Comparison of ENCODE assay signal across 24 cellular contexts in the genomic region with DNA sequence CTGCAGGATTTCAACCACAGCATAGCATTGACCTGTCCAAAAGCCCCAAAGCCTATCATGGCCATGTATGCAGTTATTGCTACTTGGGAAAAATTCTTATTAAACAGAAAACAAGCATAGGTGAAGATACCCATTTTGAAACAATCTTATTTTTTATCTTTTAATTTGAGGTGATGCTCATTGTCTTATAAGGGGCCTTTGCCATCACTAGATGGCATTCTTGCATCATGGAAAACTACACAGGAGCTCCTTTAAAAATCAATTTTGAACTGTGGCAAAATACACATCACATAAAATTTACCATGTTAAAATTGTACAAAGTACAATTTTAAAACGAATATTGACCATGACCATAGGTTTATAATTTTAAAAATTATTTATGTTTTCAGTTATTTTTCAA. TPM values are rescaled to one million over a fixed set of nuclear protein-coding genes. Genes with fewer than 3 reads are reported as not detected.
DNase-seq lines count a peak whose midpoint lies in the region; ATAC-seq and TF ChIP-seq lines count a peak whose summit lies in the region.
"Had no signal": no experiment of that assay in that cellular context is flagged by ENCODE, and none has a peak within 500 bp of the region (broad histone marks: within the 10 kb centered on the region; RNA-seq: fewer than 3 reads in every experiment).

No MANE protein-coding gene starts in this region.

- intact Hi-C loops in OCI-LY7 (cut with micrococcal nuclease; ENCODE audit: unreplicated experiment) (no loop called here), left ventricle myocardium superior (cut with micrococcal nuclease) (no loop called here)
- intact Hi-C loops in CD4-positive, alpha-beta memory T cell (cut with micrococcal nuclease): no loop called here

- DNase-seq in GM13977 (ENCODE audit: low spot score) (no peak), OCI-LY7 (ENCODE audit: low spot score) (no peak), foreskin keratinocyte (no peak), pons (ENCODE audit: low spot score) (peak; percentile 68), left ventricle myocardium superior (no peak), omental fat pad (ENCODE audit: low spot score) (no peak), T-helper 17 cell (no peak)
- DNase-seq in CD4-positive, alpha-beta memory T cell: no peak
- DNase-seq: CD4-positive, CD25-positive, alpha-beta regulatory T cell; EL; GDM1; KBM-7; MG63; NCI-H2029; NCI-H226; NCI-H510A; NCI-H69; SHP77 had no signal

- H3K9me3 ChIP-seq in OCI-LY7 (ENCODE audit: low read length) (no peaks in the 10 kb centered on the region), T-helper 17 cell (ENCODE audit: control insufficient read depth, low read length, poor library complexity, severe bottlenecking) (no peaks in the 10 kb centered on the region)
- H3K9me3 ChIP-seq in CD4-positive, alpha-beta memory T cell (ENCODE audit: control insufficient read depth in 1 of 2, low read length in 2 of 2): peaks cover 0 to 11% of the 10 kb centered on the region in 2 donors
- H3K9me3 ChIP-seq: BLaER1, MG63 had no signal

- no peaks in the 10 kb centered on the region for H3K4me1 Mint-ChIP-seq in CD4-positive, alpha-beta memory T cell
- H3K4me1 Mint-ChIP-seq in T-helper 17 cell: no peaks in the 10 kb centered on the region
- H3K4me1 Mint-ChIP-seq: CD4-positive, CD25-positive, alpha-beta regulatory T cell had no signal

- CTCF ChIA-PET in OCI-LY7 (lab: Charles Lee; ENCODE audit: unreplicated experiment): no interaction called here
- CTCF ChIA-PET in CD4-positive, alpha-beta memory T cell (lab: Charles Lee; ENCODE audit: partially characterized antibody): interaction anchor here (2.0 kb wide), 1 partner anchor 391 kb away, joined by 6 read pairs; no protein-coding TSS in a partner anchor

- BruUV-seq in OCI-LY7 (replicated peaks; lab: Mats Ljungman, UMichigan): no TSS peak

- H3K27ac ChIP-seq in OCI-LY7 (ENCODE audit: low read depth, low read length, poor library complexity, severe bottlenecking) (no peak overlapping the region), foreskin keratinocyte (no peak overlapping the region)
- no peak overlapping the region for H3K27ac ChIP-seq in CD4-positive, alpha-beta memory T cell (ENCODE audit: low read depth, low read length)
- H3K27ac ChIP-seq: BLaER1, RWPE1 had no signal

- no peaks in the 10 kb centered on the region for H3K79me2 ChIP-seq in OCI-LY7 (ENCODE audit: insufficient read depth, low read depth, low read length)

- no peaks in the 10 kb centered on the region for H3K27me3 Mint-ChIP-seq in CD4-positive, alpha-beta memory T cell
- no peaks in the 10 kb centered on the region for H3K27me3 Mint-ChIP-seq in T-helper 17 cell
- H3K27me3 Mint-ChIP-seq: CD4-positive, CD25-positive, alpha-beta regulatory T cell had no signal

- H3K27ac Mint-ChIP-seq in CD4-positive, alpha-beta memory T cell: no peak overlapping the region
- no peak overlapping the region for H3K27ac Mint-ChIP-seq in T-helper 17 cell
- H3K27ac Mint-ChIP-seq: CD4-positive, CD25-positive, alpha-beta regulatory T cell had no signal

- no peaks in the 10 kb centered on the region for H3K9me2 ChIP-seq in OCI-LY7 (ENCODE audit: insufficient read depth, low read length)

- TF ChIP-seq CTCF in GM13977 (IDR thresholded peaks at IDR 0.05; ENCODE audit: extremely low read depth, insufficient read depth, missing control alignments) (peak; percentile 4), OCI-LY7 (conservative IDR thresholded peaks at IDR 0.05; ENCODE audit: low read length) (0 out of 2 replicates have a peak, but pooled peaks have one; percentile 19), foreskin keratinocyte (conservative IDR thresholded peaks at IDR 0.05) (peak; percentile 6), omental fat pad (IDR thresholded peaks at IDR 0.05) (no peak)

- no peaks in the 10 kb centered on the region for H3K4me1 ChIP-seq in OCI-LY7 (ENCODE audit: insufficient read depth, low read length, poor library complexity, severe bottlenecking)
- no peaks in the 10 kb centered on the region for H3K4me1 ChIP-seq in foreskin keratinocyte
- H3K4me1 ChIP-seq in CD4-positive, alpha-beta memory T cell (ENCODE audit: insufficient read depth, low read length): no peaks in the 10 kb centered on the region
- H3K4me1 ChIP-seq: BLaER1 had no signal

- in situ Hi-C loops in GM13977 (cut with MboI; ENCODE audit: low pct_unique_long_range_greater_than_20kb, low sequenced_read_pairs, unreplicated experiment): no loop called here

- H3K36me3 Mint-ChIP-seq in CD4-positive, alpha-beta memory T cell: peaks cover 2 to 17% of the 10 kb centered on the region in 2 donors
- H3K36me3 Mint-ChIP-seq in T-helper 17 cell (ENCODE audit: low read depth): no peaks in the 10 kb centered on the region
- H3K36me3 Mint-ChIP-seq: CD4-positive, CD25-positive, alpha-beta regulatory T cell had no signal

- no peak overlapping the region for H3K4me3 Mint-ChIP-seq in CD4-positive, alpha-beta memory T cell
- no peak overlapping the region for H3K4me3 Mint-ChIP-seq in T-helper 17 cell
- H3K4me3 Mint-ChIP-seq: CD4-positive, CD25-positive, alpha-beta regulatory T cell had no signal

- H3K4me2 ChIP-seq in OCI-LY7 (ENCODE audit: low read length): no peak overlapping the region
- H3K4me2 ChIP-seq: BLaER1 had no signal

- H3K9me3 Mint-ChIP-seq in CD4-positive, alpha-beta memory T cell: peaks cover 5 to 64% (median 42%) of the 10 kb centered on the region in 8 donors

- POLR2A ChIA-PET in OCI-LY7 (lab: Charles Lee): no interaction called here
- POLR2A ChIA-PET in CD4-positive, alpha-beta memory T cell (lab: Charles Lee; ENCODE audit: partially characterized antibody): no interaction called here

- H4K20me1 ChIP-seq in OCI-LY7 (ENCODE audit: insufficient read depth, low read length): no peaks in the 10 kb centered on the region
- H4K20me1 ChIP-seq: BLaER1 had no signal

- no peak overlapping the region for H3K4me3 ChIP-seq in OCI-LY7 (ENCODE audit: low read depth, low read length, poor library complexity, severe bottlenecking)
- no peak overlapping the region for H3K4me3 ChIP-seq in CD4-positive, alpha-beta memory T cell (ENCODE audit: low read length in 2 of 2)
- H3K4me3 ChIP-seq: BLaER1, GM12878, MG63 had no signal

- ATAC-seq in foreskin keratinocyte (no peak), left ventricle myocardium superior (no peak), omental fat pad (ENCODE audit: low FRiP score) (no peak), T-helper 17 cell (no peak)
- ATAC-seq: GM12878, Panc1 had no signal

- no peaks in the 10 kb centered on the region for H3K27me3 ChIP-seq in foreskin keratinocyte
- no peaks in the 10 kb centered on the region for H3K27me3 ChIP-seq in CD4-positive, alpha-beta memory T cell (ENCODE audit: insufficient read depth, low read length)
- H3K27me3 ChIP-seq: BLaER1, MG63 had no signal

- no peak overlapping the region for H2AFZ ChIP-seq in OCI-LY7 (ENCODE audit: low read length)

- H3K36me3 ChIP-seq in OCI-LY7 (ENCODE audit: insufficient read depth, low read length): no peaks in the 10 kb centered on the region
- no peaks in the 10 kb centered on the region for H3K36me3 ChIP-seq in CD4-positive, alpha-beta memory T cell (ENCODE audit: insufficient read depth, low read length)
- H3K36me3 ChIP-seq: BLaER1, MG63 had no signal

RNA-seq across cellular contexts. Expression of a gene that starts 38.9 kb away (rescaled TPM):
- not detected in 2 replicates for total RNA-seq in OCI-LY7 (2014; rRNA removed; shearing (Covaris generic))
- total RNA-seq in OCI-LY7 (2022) (not detected in 2 replicates), foreskin keratinocyte (not detected in 2 replicates), left ventricle myocardium superior (6.3 TPM), omental fat pad (1 to 10 TPM; 3.5 to 8.1 (median 5.9) TPM), T-helper 17 cell (under 1 TPM; 0.83 to 0.99 TPM)
- not detected in 2 replicates for polyA plus RNA-seq in foreskin keratinocyte
- total RNA-seq in CD4-positive, alpha-beta memory T cell: 1 to 10 TPM; 3.2 to 3.8 TPM
- polyA plus RNA-seq in CD4-positive, alpha-beta memory T cell: 1 to 10 TPM in 1 of 2 donors, under 1 TPM in 1; 0.64 to 3.7 TPM
- total RNA-seq: GM12878, LHCN-M2 had no signal
- polyA plus RNA-seq: AG04450, GM12878 had no signal

Comparison
In these comparisons a context has a peak if more than half of its experiments do, and no peak if none do; other contexts are left out.
1. CTCF ChIP-seq: peak in GM13977 (single experiment), OCI-LY7 (single experiment) and foreskin keratinocyte (single experiment); none in omental fat pad (0 of 3).